ENCODE assay signal across 28 cellular contexts in genomic region chr14:77318006-77318553, GRCh38. TPM values are rescaled to one million over a fixed set of nuclear protein-coding genes. Genes with fewer than 3 reads are reported as not detected.
DNase-seq lines count a peak whose midpoint lies in the region; ATAC-seq, FAIRE-seq and TF ChIP-seq lines count a peak whose summit lies in the region.
"Had no signal": no experiment of that assay in that cellular context is flagged by ENCODE, and none has a peak within 500 bp of the region (broad histone marks: within the 10 kb centered on the region; RNA-seq: fewer than 3 reads in every experiment).

No MANE protein-coding gene starts in this region.

- no peaks in the 10 kb centered on the region for H3K27me3 ChIP-seq in hepatocyte
- H3K27me3 ChIP-seq: BLaER1 had no signal

- POLR2A ChIA-PET in naive thymus-derived CD8-positive, alpha-beta T cell (lab: Charles Lee): no interaction called here
- POLR2A ChIA-PET in GM10248 (lab: Yijun Ruan, JAX): no interaction called here

- no peak for ATAC-seq in stimulated activated naive CD8-positive, alpha-beta T cell treated with anti-CD3 and anti-CD28 coated beads, Interleukin-15, amount 100 ng/mL, for 72 hours
- ATAC-seq in naive thymus-derived CD8-positive, alpha-beta T cell: no peak
- ATAC-seq: A549, left colon, SK-N-SH treated with all-trans-retinoic acid at 6 μM for 48 hours had no signal

- CTCF ChIA-PET in GM10248 (lab: Yijun Ruan, JAX): interaction anchor here (1.8 kb wide), 1 partner anchor 11 kb away, joined by 6 read pairs; no protein-coding TSS in a partner anchor

- H2AFZ ChIP-seq in hepatocyte: no peak overlapping the region

- H3K27me3 Mint-ChIP-seq in stimulated activated naive CD8-positive, alpha-beta T cell treated with anti-CD3 and anti-CD28 coated beads, Interleukin-15, Interleukin-2, amounts not matched to agents 100 ng/mL and 50 ng/mL, for 24 hours: no peaks in the 10 kb centered on the region
- H3K27me3 Mint-ChIP-seq in stimulated activated naive CD8-positive, alpha-beta T cell treated with anti-CD3 and anti-CD28 coated beads, Interleukin-15, amount 100 ng/mL, for 72 hours: no peaks in the 10 kb centered on the region
- H3K27me3 Mint-ChIP-seq in naive thymus-derived CD8-positive, alpha-beta T cell: no peaks in the 10 kb centered on the region
- H3K27me3 Mint-ChIP-seq: activated CD4-positive, alpha-beta T cell treated with anti-CD3 and anti-CD28 coated beads, Interleukin-2, amount 10 ng/mL, durations not matched to agents 7 days and 5 days; activated naive CD4-positive, alpha-beta T cell treated with anti-CD3 and anti-CD28 coated beads, Interleukin-2, amount 50 U/mL, for 24 hours had no signal

- peaks cover 16% of the 10 kb centered on the region for H3K4me1 Mint-ChIP-seq in stimulated activated naive CD8-positive, alpha-beta T cell treated with anti-CD3 and anti-CD28 coated beads, Interleukin-15, Interleukin-2, amounts not matched to agents 100 ng/mL and 50 ng/mL, for 24 hours (ENCODE audit: low read depth)
- peaks cover 19% of the 10 kb centered on the region for H3K4me1 Mint-ChIP-seq in stimulated activated naive CD8-positive, alpha-beta T cell treated with anti-CD3 and anti-CD28 coated beads, Interleukin-15, amount 100 ng/mL, for 72 hours
- peaks cover 9 to 23% (median 18%) of the 10 kb centered on the region in 4 donors for H3K4me1 Mint-ChIP-seq in naive thymus-derived CD8-positive, alpha-beta T cell

- H4K20me1 ChIP-seq in hepatocyte (ENCODE audit: insufficient read depth, poor library complexity, severe bottlenecking): no peaks in the 10 kb centered on the region
- H4K20me1 ChIP-seq: BLaER1 had no signal

- H3K36me3 Mint-ChIP-seq in stimulated activated naive CD8-positive, alpha-beta T cell treated with anti-CD3 and anti-CD28 coated beads, Interleukin-15, Interleukin-2, amounts not matched to agents 100 ng/mL and 50 ng/mL, for 24 hours (ENCODE audit: low read depth): no peaks in the 10 kb centered on the region
- no peaks in the 10 kb centered on the region for H3K36me3 Mint-ChIP-seq in naive thymus-derived CD8-positive, alpha-beta T cell
- H3K36me3 Mint-ChIP-seq: activated naive CD4-positive, alpha-beta T cell treated with anti-CD3 and anti-CD28 coated beads, Interleukin-2, amount 50 U/mL, for 24 hours had no signal

- TF ChIP-seq CTCF in hepatocyte (IDR thresholded peaks at IDR 0.05; ENCODE audit: poor library complexity): no peak
- TF ChIP-seq CTCF in GM10248 (IDR thresholded peaks at IDR 0.05; ENCODE audit: control extremely low read depth, extremely low read depth, low read depth, missing control alignments): no peak

- no peak for FAIRE-seq in frontal cortex (lab: Jason Lieb, UNC)
- FAIRE-seq: A549, small intestine had no signal

- no peak overlapping the region for H3K4me2 ChIP-seq in hepatocyte
- H3K4me2 ChIP-seq: A549, BLaER1 had no signal

- H3K9me3 ChIP-seq in hepatocyte (ENCODE audit: low read depth): no peaks in the 10 kb centered on the region
- H3K9me3 ChIP-seq: A549, BLaER1, prostate gland had no signal

- no peak overlapping the region for H3K4me3 Mint-ChIP-seq in stimulated activated naive CD8-positive, alpha-beta T cell treated with anti-CD3 and anti-CD28 coated beads, Interleukin-15, Interleukin-2, amounts not matched to agents 100 ng/mL and 50 ng/mL, for 24 hours
- no peak overlapping the region for H3K4me3 Mint-ChIP-seq in stimulated activated naive CD8-positive, alpha-beta T cell treated with anti-CD3 and anti-CD28 coated beads, Interleukin-15, amount 100 ng/mL, for 72 hours
- no peak overlapping the region for H3K4me3 Mint-ChIP-seq in naive thymus-derived CD8-positive, alpha-beta T cell
- H3K4me3 Mint-ChIP-seq: activated CD4-positive, alpha-beta T cell treated with anti-CD3 and anti-CD28 coated beads, Interleukin-2, amount 10 ng/mL, durations not matched to agents 7 days and 5 days; activated naive CD4-positive, alpha-beta T cell treated with anti-CD3 and anti-CD28 coated beads, Interleukin-2, amount 50 U/mL, for 24 hours had no signal

- no peak for DNase-seq in stimulated activated naive CD8-positive, alpha-beta T cell treated with anti-CD3 and anti-CD28 coated beads, Interleukin-15, amount 100 ng/mL, for 72 hours
- DNase-seq in hepatocyte (ENCODE audit: low spot score): no peak
- DNase-seq in pons (ENCODE audit: low spot score): peak; percentile 90
- DNase-seq in effector CD4-positive, alpha-beta T cell: no peak
- no peak for DNase-seq in naive thymus-derived CD8-positive, alpha-beta T cell
- DNase-seq in frontal cortex (ENCODE audit: low spot score in 2 of 2): no peak
- no peak for DNase-seq in GM10248 (ENCODE audit: extremely low spot score)
- DNase-seq: activated CD4-positive, alpha-beta T cell treated with anti-CD3 and anti-CD28 coated beads, Interleukin-2, amount 10 ng/mL, durations not matched to agents 7 days and 5 days; aorta; cerebellar nuclear complex; effector CD8-positive, alpha-beta T cell; H7; KBM-7; left colon; NCI-H187; NCI-H526 treated with DMSO at 0.1 percent for 48 hours; small intestine; stimulated activated naive CD4-positive, alpha-beta T cell; trophoblast cell had no signal

- WGBS in hepatocyte (ENCODE audit: low lambda C conversion rate, missing lambda C conversion rate): 96% methylated on average over 5 of the region's 5 CpGs

- H3K4me1 ChIP-seq in hepatocyte (ENCODE audit: insufficient read depth): peaks cover 42% of the 10 kb centered on the region

- H3K4me3 ChIP-seq in hepatocyte: no peak overlapping the region
- H3K4me3 ChIP-seq: A549, BLaER1, prostate gland had no signal

- peak overlapping the region; percentile 15 for H3K27ac Mint-ChIP-seq in stimulated activated naive CD8-positive, alpha-beta T cell treated with anti-CD3 and anti-CD28 coated beads, Interleukin-15, Interleukin-2, amounts not matched to agents 100 ng/mL and 50 ng/mL, for 24 hours
- H3K27ac Mint-ChIP-seq in stimulated activated naive CD8-positive, alpha-beta T cell treated with anti-CD3 and anti-CD28 coated beads, Interleukin-15, amount 100 ng/mL, for 72 hours: no peak overlapping the region
- peak overlapping the region in 3 of 10 donors; percentile 43 to 51 (median 50) for H3K27ac Mint-ChIP-seq in naive thymus-derived CD8-positive, alpha-beta T cell
- H3K27ac Mint-ChIP-seq: activated CD4-positive, alpha-beta T cell treated with anti-CD3 and anti-CD28 coated beads, Interleukin-2, amount 10 ng/mL, durations not matched to agents 7 days and 5 days; activated naive CD4-positive, alpha-beta T cell treated with anti-CD3 and anti-CD28 coated beads, Interleukin-2, amount 50 U/mL, for 24 hours had no signal

- no peaks in the 10 kb centered on the region for H3K9me2 ChIP-seq in hepatocyte (replicated peaks; ENCODE audit: insufficient read depth)

- no peaks in the 10 kb centered on the region for H3K36me3 ChIP-seq in hepatocyte (replicated peaks; ENCODE audit: insufficient read depth, low read depth)
- H3K36me3 ChIP-seq: BLaER1, prostate gland had no signal

- peak overlapping the region; percentile 43 for H3K27ac ChIP-seq in hepatocyte
- H3K27ac ChIP-seq: A549, BLaER1, prostate gland, RWPE1 had no signal

- no peaks in the 10 kb centered on the region for H3K9me3 Mint-ChIP-seq in stimulated activated naive CD8-positive, alpha-beta T cell treated with anti-CD3 and anti-CD28 coated beads, Interleukin-15, Interleukin-2, amounts not matched to agents 100 ng/mL and 50 ng/mL, for 24 hours
- no peaks in the 10 kb centered on the region for H3K9me3 Mint-ChIP-seq in stimulated activated naive CD8-positive, alpha-beta T cell treated with anti-CD3 and anti-CD28 coated beads, Interleukin-15, amount 100 ng/mL, for 72 hours
- H3K9me3 Mint-ChIP-seq in naive thymus-derived CD8-positive, alpha-beta T cell: no peaks in the 10 kb centered on the region
- H3K9me3 Mint-ChIP-seq: activated CD4-positive, alpha-beta T cell treated with anti-CD3 and anti-CD28 coated beads, Interleukin-2, amount 10 ng/mL, durations not matched to agents 7 days and 5 days; activated naive CD4-positive, alpha-beta T cell treated with anti-CD3 and anti-CD28 coated beads, Interleukin-2, amount 50 U/mL, for 24 hours had no signal

- peaks cover 47% of the 10 kb centered on the region for H3K79me2 ChIP-seq in hepatocyte

RNA-seq across cellular contexts. Expression of gene POMT2, which starts 2.6 kb away (rescaled TPM):
- total RNA-seq in hepatocyte (13.7 and 21.1 TPM in 2 replicates), frontal cortex (14.3 TPM)
- polyA plus RNA-seq in hepatocyte: 28.7 and 39.3 TPM in 2 replicates
- total RNA-seq in naive thymus-derived CD8-positive, alpha-beta T cell: 10 to 100 TPM; 11.4 to 13.9 TPM
- under 1 TPM; 0.25 to 0.50 (median 0.40) TPM for polyA plus RNA-seq in naive thymus-derived CD8-positive, alpha-beta T cell

RNA-seq across cellular contexts. Expression of gene GSTZ1, which starts 2.8 kb away (rescaled TPM):
- total RNA-seq in hepatocyte (34.7 and 37.6 TPM in 2 replicates), frontal cortex (3.3 TPM)
- 23.5 and 23.9 TPM in 2 replicates for polyA plus RNA-seq in hepatocyte
- total RNA-seq in naive thymus-derived CD8-positive, alpha-beta T cell: 10 to 100 TPM; 17.9 to 19.6 TPM
- polyA plus RNA-seq in naive thymus-derived CD8-positive, alpha-beta T cell: 10 to 100 TPM in 1 of 3 donors, 1 to 10 TPM in 2; 8.0 to 10.0 (median 9.9) TPM

RNA-seq across cellular contexts. Expression of gene NGB, which starts 47.1 kb away (rescaled TPM):
- not detected in 2 replicates for total RNA-seq in hepatocyte
- polyA plus RNA-seq in hepatocyte: not detected in 2 replicates
- not detected for total RNA-seq in naive thymus-derived CD8-positive, alpha-beta T cell
- not detected for polyA plus RNA-seq in naive thymus-derived CD8-positive, alpha-beta T cell
- 4.9 TPM for total RNA-seq in frontal cortex
- total RNA-seq: activated CD4-positive, alpha-beta T cell treated with anti-CD3 and anti-CD28 coated beads, Interleukin-2, amount 10 ng/mL, durations not matched to agents 7 days and 5 days; aorta; mesenteric fat pad; T-helper 2 cell treated with Interferon-gamma antibody and Interleukin-4, amounts not matched to agents 100 ng/mL and 5 ng/mL, for 36 hours had no signal
- polyA plus RNA-seq: A549, aorta had no signal

RNA-seq across cellular contexts. Expression of gene TMED8, which starts 58.8 kb away (rescaled TPM):
- total RNA-seq in hepatocyte: 15.8 and 16.0 TPM in 2 replicates
- polyA plus RNA-seq in hepatocyte: 4.0 and 4.2 TPM in 2 replicates
- 1 to 10 TPM; 7.8 to 8.0 TPM for total RNA-seq in naive thymus-derived CD8-positive, alpha-beta T cell
- 1 to 10 TPM; 1.8 to 3.0 (median 2.1) TPM for polyA plus RNA-seq in naive thymus-derived CD8-positive, alpha-beta T cell
- 25.3 TPM for total RNA-seq in frontal cortex

RNA-seq across cellular contexts. Expression of gene SAMD15, which starts 59.1 kb away (rescaled TPM):
- total RNA-seq in hepatocyte (0.90 and 1.2 TPM in 2 replicates), frontal cortex (12.6 TPM)
- polyA plus RNA-seq in hepatocyte: 0.51 and 2.2 TPM in 2 replicates
- total RNA-seq in naive thymus-derived CD8-positive, alpha-beta T cell: under 1 TPM in 1 of 2 experiments, not detected in 1; 0.44 TPM
- under 1 TPM in 1 of 3 donors, not detected in 2; 0.07 TPM for polyA plus RNA-seq in naive thymus-derived CD8-positive, alpha-beta T cell
